In genomic region chr5:172879434-172879828, GRCh38 we compare ENCODE assay signal across 13 cellular contexts. TPM values are rescaled to one million over a fixed set of nuclear protein-coding genes. Genes with fewer than 3 reads are reported as not detected.
DNase-seq lines count a peak whose midpoint lies in the region; ATAC-seq and TF ChIP-seq lines count a peak whose summit lies in the region.
"Had no signal": no experiment of that assay in that cellular context is flagged by ENCODE, and none has a peak within 500 bp of the region (broad histone marks: within the 10 kb centered on the region; RNA-seq: fewer than 3 reads in every experiment).

No MANE protein-coding gene starts in this region.

- H3K4me3 ChIP-seq in duodenal mucosa (ENCODE audit: low read depth in 1 of 2, low read length in 2 of 2) (no peak overlapping the region), lung (no peak overlapping the region), stomach smooth muscle (ENCODE audit: low read length in 2 of 2) (peak overlapping the region; percentile 32 to 57)

- no peaks in the 10 kb centered on the region; the same call in 1 of the 2 replicates for H3K27me3 Mint-ChIP-seq in HFFc6 (ENCODE audit: insufficient read depth)
- H3K27me3 Mint-ChIP-seq in natural killer cell treated with Interleukin-12 subunit alpha and Interleukin-12 subunit beta and Interleukin-15 and Interleukin-18, amount 100 ng/mL, for 72 hours, result no peaks in the 10 kb centered on the region

- peaks cover 0 to 5% of the 10 kb centered on the region in 2 donors for H3K4me1 ChIP-seq in duodenal mucosa (ENCODE audit: control insufficient read depth in 1 of 2, insufficient read depth in 2 of 2, low read length in 2 of 2)
- peaks cover 11 to 17% of the 10 kb centered on the region in 2 donors for H3K4me1 ChIP-seq in lung (ENCODE audit: control insufficient read depth in 2 of 2, insufficient read depth in 2 of 2, low read length in 2 of 2)
- peaks cover 32% of the 10 kb centered on the region for H3K4me1 ChIP-seq in stomach smooth muscle (ENCODE audit: control insufficient read depth, insufficient read depth, low read length)

- peaks cover 32% of the 10 kb centered on the region for H3K36me3 Mint-ChIP-seq in HFFc6 (ENCODE audit: low read depth)
- H3K36me3 Mint-ChIP-seq in natural killer cell treated with Interleukin-12 subunit alpha and Interleukin-12 subunit beta and Interleukin-15 and Interleukin-18, amount 100 ng/mL, for 72 hours, result no peaks in the 10 kb centered on the region

- peaks cover 84% of the 10 kb centered on the region for H3K4me1 Mint-ChIP-seq in HFFc6 (ENCODE audit: low read depth)
- H3K4me1 Mint-ChIP-seq in natural killer cell treated with Interleukin-12 subunit alpha and Interleukin-12 subunit beta and Interleukin-15 and Interleukin-18, amount 100 ng/mL, for 72 hours (ENCODE audit: low read depth in 2 of 2), result peaks cover 23 to 33% of the 10 kb centered on the region in 2 donors

- ATAC-seq in lung (ENCODE audit: insufficient read depth, low FRiP score) (peak; percentile 8), GM18907 (IDR thresholded peaks at IDR 0.05; ENCODE audit: unreplicated experiment) (no peak), HG02678 (IDR thresholded peaks at IDR 0.05; ENCODE audit: unreplicated experiment) (no peak)
- ATAC-seq in natural killer cell treated with Interleukin-12 subunit alpha and Interleukin-12 subunit beta and Interleukin-15 and Interleukin-18, amount 100 ng/mL, for 72 hours, result no peak
- ATAC-seq: esophagus mucosa; stimulated activated naive CD8-positive, alpha-beta T cell treated with anti-CD3 and anti-CD28 coated beads, Interleukin-15, Interleukin-2, amounts not matched to agents 100 U/mL and 50 U/mL, for 24 hours had no signal

- H3K4me3 Mint-ChIP-seq in HFFc6, result peak overlapping the region; percentile 87
- H3K4me3 Mint-ChIP-seq in natural killer cell treated with Interleukin-12 subunit alpha and Interleukin-12 subunit beta and Interleukin-15 and Interleukin-18, amount 100 ng/mL, for 72 hours, result no peak overlapping the region
- H3K4me3 Mint-ChIP-seq: activated naive CD4-positive, alpha-beta T cell treated with anti-CD3 and anti-CD28 coated beads for 36 hours had no signal

- H3K27me3 ChIP-seq in duodenal mucosa (ENCODE audit: control insufficient read depth in 1 of 2, insufficient read depth in 2 of 2, low read length in 2 of 2) (no peaks in the 10 kb centered on the region), lung (ENCODE audit: control insufficient read depth, insufficient read depth) (no peaks in the 10 kb centered on the region), stomach smooth muscle (ENCODE audit: control insufficient read depth in 1 of 2, insufficient read depth in 2 of 2, low read length in 2 of 2) (no peaks in the 10 kb centered on the region)

- H3K27ac ChIP-seq in duodenal mucosa (ENCODE audit: low read depth, low read length), result peak overlapping the region; percentile 1
- H3K27ac ChIP-seq in lung (ENCODE audit: low read depth in 1 of 2, low read length in 1 of 2), result peak overlapping the region; percentile 63 to 80
- H3K27ac ChIP-seq in stomach smooth muscle (ENCODE audit: low read length), result peak overlapping the region; percentile 77

- H3K27ac Mint-ChIP-seq in HFFc6, result peak overlapping the region; percentile 98
- peak overlapping the region in 1 of 2 donors; percentile 39 for H3K27ac Mint-ChIP-seq in natural killer cell treated with Interleukin-12 subunit alpha and Interleukin-12 subunit beta and Interleukin-15 and Interleukin-18, amount 100 ng/mL, for 72 hours
- H3K27ac Mint-ChIP-seq: activated naive CD4-positive, alpha-beta T cell treated with anti-CD3 and anti-CD28 coated beads for 36 hours had no signal

- H3K36me3 ChIP-seq in duodenal mucosa (ENCODE audit: control insufficient read depth in 1 of 2, insufficient read depth in 2 of 2, low read length in 2 of 2) (peaks cover 0 to 9% of the 10 kb centered on the region in 2 donors), lung (ENCODE audit: control insufficient read depth in 2 of 2, insufficient read depth in 2 of 2, low read length in 2 of 2) (no peaks in the 10 kb centered on the region), stomach smooth muscle (ENCODE audit: control insufficient read depth in 2 of 2, insufficient read depth in 2 of 2, low read length in 2 of 2) (peaks cover 0 to 4% of the 10 kb centered on the region in 2 donors)

- DNase-seq in HFFc6, result no peak
- DNase-seq in lung (ENCODE audit: low spot score), result no peak
- DNase-seq in natural killer cell treated with Interleukin-12 subunit alpha and Interleukin-12 subunit beta and Interleukin-15 and Interleukin-18, amount 100 ng/mL, for 72 hours (ENCODE audit: low spot score), result no peak
- no peak for DNase-seq in HuH-7.5 (ENCODE audit: low spot score)
- DNase-seq: activated naive CD4-positive, alpha-beta T cell treated with anti-CD3 and anti-CD28 coated beads for 36 hours; cerebellar nuclear complex; Kasumi-1 had no signal

- TF ChIP-seq CTCF in HFFc6 (IDR thresholded peaks at IDR 0.05) (no peak), lung (IDR thresholded peaks at IDR 0.05; ENCODE audit: control extremely low read depth, extremely low read depth) (no peak)

- H3K9ac ChIP-seq in duodenal mucosa (ENCODE audit: low read depth in 1 of 2, low read length in 2 of 2) (no peak overlapping the region), stomach smooth muscle (ENCODE audit: low read length in 2 of 2) (peak overlapping the region; percentile 49 to 60)

- H3K9me3 Mint-ChIP-seq in HFFc6, result no peaks in the 10 kb centered on the region; the same call in 1 of the 2 replicates
- H3K9me3 Mint-ChIP-seq in natural killer cell treated with Interleukin-12 subunit alpha and Interleukin-12 subunit beta and Interleukin-15 and Interleukin-18, amount 100 ng/mL, for 72 hours, result no peaks in the 10 kb centered on the region
- H3K9me3 Mint-ChIP-seq: activated naive CD4-positive, alpha-beta T cell treated with anti-CD3 and anti-CD28 coated beads for 36 hours had no signal

- WGBS in lung, 2 donors, result 70 to 82% methylated on average over 8 of the region's 8 CpGs

- H3K9me3 ChIP-seq in duodenal mucosa (ENCODE audit: control insufficient read depth in 1 of 2, low read length in 2 of 2) (no peaks in the 10 kb centered on the region), lung (ENCODE audit: control insufficient read depth in 2 of 2, insufficient read depth in 1 of 2, low read length in 1 of 2) (no peaks in the 10 kb centered on the region), stomach smooth muscle (ENCODE audit: control insufficient read depth in 2 of 2, low read length in 2 of 2) (peaks cover 0 to 2% of the 10 kb centered on the region in 2 donors)

RNA-seq across cellular contexts. Expression of gene ERGIC1, which starts 45.4 kb away (rescaled TPM):
- total RNA-seq in HFFc6 (2021; fragmentation: NEBNext Ultra II Directional; extraction: Animal tissue kit (Norgen Biotek cat#: 25700)), result 100 to 1,000 TPM; 240 to 276 (median 258) TPM
- 100 to 1,000 TPM in 1 of 2 donors, 10 to 100 TPM in 1; 62.2 to 215 TPM for total RNA-seq in lung
- 100 to 1,000 TPM; 122 to 204 TPM for polyA plus RNA-seq in lung
- 10 to 100 TPM; 50.8 to 51.4 TPM for total RNA-seq in natural killer cell treated with Interleukin-12 subunit alpha and Interleukin-12 subunit beta and Interleukin-15 and Interleukin-18, amount 100 ng/mL, for 72 hours

Comparison
In these comparisons a context has a peak if more than half of its experiments do, and no peak if none do; other contexts are left out.
1. H3K27ac ChIP-seq: peak in every context shown above with its lines; median percentile 77 in stomach smooth muscle; 72 in lung; 1 in duodenal mucosa.
2. H3K4me3 ChIP-seq: peak in stomach smooth muscle (2 of 2); none in duodenal mucosa (0 of 2) and lung (single experiment).
3. H3K9ac ChIP-seq: peak in stomach smooth muscle (2 of 2); none in duodenal mucosa (0 of 2).